In the genomic region with DNA sequence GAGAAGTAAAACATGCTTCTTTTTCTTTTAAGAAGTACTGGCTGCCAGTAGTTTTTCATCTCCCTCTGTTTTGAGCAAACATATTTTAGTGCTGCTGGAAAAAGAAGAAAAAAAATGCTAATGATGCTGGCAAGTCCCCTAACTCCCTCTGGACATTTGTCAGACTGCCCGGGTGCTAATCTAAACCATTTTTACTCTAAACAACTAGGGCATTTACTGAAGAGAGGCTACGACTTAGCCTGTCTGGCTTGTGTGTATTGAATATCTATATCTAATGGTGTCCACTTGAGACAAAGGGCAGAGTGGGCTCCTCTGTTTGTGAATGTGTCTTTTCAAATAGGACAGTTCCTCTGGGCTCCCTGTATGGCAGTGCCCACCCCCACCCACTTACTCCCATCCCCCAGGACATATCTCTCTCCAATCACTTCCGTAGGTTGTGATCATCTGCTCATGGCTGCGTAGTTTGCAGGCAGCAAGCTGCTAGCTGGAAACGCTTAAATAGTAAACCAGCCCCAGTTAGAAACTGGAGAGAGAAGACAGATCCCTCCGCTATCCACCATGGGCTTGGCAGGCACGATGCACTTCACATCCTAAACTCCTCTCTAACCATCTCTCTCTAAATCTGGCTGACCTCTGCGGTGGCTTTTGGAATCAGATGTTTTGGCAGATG, we compare ENCODE assay signal across 9 cellular contexts. TPM values are rescaled to one million over a fixed set of nuclear protein-coding genes. Genes with fewer than 3 reads are reported as not detected.
A peak's percentile ranks its signal among the peaks of the same experiment; 100 is the strongest.
DNase-seq lines count a peak whose midpoint lies in the region; ATAC-seq and TF ChIP-seq lines count a peak whose summit lies in the region.
"Had no signal": no experiment of that assay in that cellular context is flagged by ENCODE, and none has a peak within 500 bp of the region (broad histone marks: within the 10 kb centered on the region; RNA-seq: fewer than 3 reads in every experiment).

No MANE protein-coding gene starts in this region.

- DNase-seq in ELR (ENCODE audit: low read depth) (peak; percentile 48), SK-MEL-5 (ENCODE audit: low read depth, low spot score) (peak; percentile 71), fibroblast of villous mesenchyme (ENCODE audit: low read depth) (peak; percentile 29), retinal pigment epithelial cell (ENCODE audit: low read depth) (no peak), NCI-H82 (lab: John Stamatoyannopoulos, UW) (no peak), GOT3 (lab: John Stamatoyannopoulos, UW) (no peak)
- DNase-seq: NCI-H2171 treated with DMSO at 0.1 percent for 48 hours had no signal

- in situ Hi-C loops in SK-MEL-5 (cut with HindIII; ENCODE audit: low pct_unique_long_range_greater_than_20kb, low sequenced_read_pairs), result loop anchor here (25.0 kb wide), 1 partner anchor 147 kb away; no protein-coding TSS in a partner anchor

- H3K4me3 ChIP-seq in fibroblast of villous mesenchyme (ENCODE audit: low read depth, low read length) (peak overlapping the region; percentile 24), retinal pigment epithelial cell (ENCODE audit: low read length) (peak overlapping the region; percentile 33)

- ATAC-seq in GM21737 (IDR thresholded peaks at IDR 0.05; ENCODE audit: unreplicated experiment) (no peak), GM19395 (IDR thresholded peaks at IDR 0.05; ENCODE audit: unreplicated experiment) (no peak)

- no peak for TF ChIP-seq CTCF in fibroblast of villous mesenchyme (IDR thresholded peaks at IDR 0.05; ENCODE audit: insufficient read depth, low read depth, low read length)
- no peak for TF ChIP-seq CTCF in retinal pigment epithelial cell (conservative IDR thresholded peaks at IDR 0.05; ENCODE audit: low read depth, low read length)

RNA-seq across cellular contexts. Expression of gene DOCK10, which starts 58.4 kb away (rescaled TPM):
- total RNA-seq in SK-MEL-5 (2014; rRNA removed; shearing (Covaris generic)), result 36.8 and 37.5 TPM in 2 replicates
- polyA plus RNA-seq in SK-MEL-5 (2015; cell fraction: cytosol; rRNA removed), result 25.0 and 27.4 TPM in 2 replicates
- 33.0 and 38.9 TPM in 2 replicates for polyA plus RNA-seq in SK-MEL-5 (2015; cell fraction: nucleus; rRNA removed)
- total RNA-seq in fibroblast of villous mesenchyme, result 20.7 and 26.1 TPM in 2 replicates

Comparison
In these comparisons a context has a peak if more than half of its experiments do, and no peak if none do; other contexts are left out.
1. DNase-seq: peak in ELR (single experiment), SK-MEL-5 (single experiment) and fibroblast of villous mesenchyme (single experiment); none in retinal pigment epithelial cell (single experiment), NCI-H82 (single experiment) and GOT3 (single experiment).